Comparison of ENCODE assay signal across 11 cellular contexts in the genomic region with DNA sequence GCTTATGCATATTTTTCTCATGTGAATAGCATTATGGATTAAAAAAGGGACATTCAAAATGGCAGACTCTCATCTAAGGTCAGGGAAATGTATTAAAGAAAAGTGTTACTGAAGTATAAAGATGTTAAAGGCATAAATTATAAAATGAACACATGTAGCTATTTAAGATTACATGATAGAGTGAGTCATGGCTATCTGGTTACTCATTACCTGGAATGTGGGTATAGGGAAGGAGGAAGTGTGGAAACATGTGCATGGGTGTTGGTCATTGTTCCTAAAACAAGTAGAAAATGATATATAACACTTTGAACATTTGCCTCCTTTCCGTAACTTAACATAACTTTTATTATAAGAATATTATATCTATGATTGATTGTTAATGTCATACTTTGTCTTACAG.
DNase-seq lines count a peak whose midpoint lies in the region; ATAC-seq, FAIRE-seq and TF ChIP-seq lines count a peak whose summit lies in the region.
"Had no signal": no experiment of that assay in that cellular context is flagged by ENCODE, and none has a peak within 500 bp of the region (broad histone marks: within the 10 kb centered on the region; RNA-seq: fewer than 3 reads in every experiment).

No MANE protein-coding gene starts in this region.

- TF ChIP-seq CTCF in foreskin fibroblast (IDR thresholded peaks at IDR 0.05; ENCODE audit: low read depth, low read length) (no peak), smooth muscle cell (IDR thresholded peaks at IDR 0.05; ENCODE audit: borderline replicate concordance, insufficient read depth, poor library complexity, severe bottlenecking) (no peak)

- no peaks in the 10 kb centered on the region for H3K9me3 ChIP-seq in smooth muscle cell (replicated peaks; ENCODE audit: low read depth)
- H3K9me3 ChIP-seq: thyroid gland had no signal

- no peak for TF ChIP-seq POLR2A in GM12891 (IDR thresholded peaks at IDR 0.05; ENCODE audit: low read depth, low read length)

- H3K4me1 ChIP-seq in smooth muscle cell (ENCODE audit: low read depth) = peaks cover 2% of the 10 kb centered on the region
- H3K4me1 ChIP-seq: thyroid gland had no signal

- H3K79me2 ChIP-seq in smooth muscle cell (ENCODE audit: low read depth) = peaks cover 92% of the 10 kb centered on the region

- H3K4me3 ChIP-seq in foreskin fibroblast (ENCODE audit: low read depth in 1 of 2, low read length in 2 of 2) = no peak overlapping the region
- H3K4me3 ChIP-seq in smooth muscle cell = no peak overlapping the region
- H3K4me3 ChIP-seq: thyroid gland had no signal

- peak overlapping the region; percentile 14 for H3K27ac ChIP-seq in smooth muscle cell (ENCODE audit: low read depth)
- H3K27ac ChIP-seq: 22Rv1, thyroid gland had no signal

- H3K9ac ChIP-seq in smooth muscle cell (ENCODE audit: low read depth) = no peak overlapping the region

- no peak for FAIRE-seq in GM12891 (lab: Jason Lieb, UNC)

- H4K20me1 ChIP-seq in smooth muscle cell (ENCODE audit: low read depth) = peaks cover 66% of the 10 kb centered on the region

- H2AFZ ChIP-seq in smooth muscle cell (ENCODE audit: low read depth) = no peak overlapping the region

- no peak overlapping the region for H3K4me2 ChIP-seq in smooth muscle cell

- 91% methylated on average over 1 of the region's 1 CpG for WGBS in smooth muscle cell (ENCODE audit: low lambda C conversion rate)

- no peaks in the 10 kb centered on the region for H3K36me3 ChIP-seq in smooth muscle cell (ENCODE audit: low read depth)
- H3K36me3 ChIP-seq: thyroid gland had no signal

- DNase-seq in DMS 273 (lab: John Stamatoyannopoulos, UW; ENCODE audit: unreplicated experiment) = peak; percentile 8
- DNase-seq in DMS 273 treated with DMSO at 0.1 percent for 48 hours (lab: John Stamatoyannopoulos, UW) = no peak
- peak; percentile 9 to 57 for DNase-seq in SW 1271 (lab: John Stamatoyannopoulos, UW)
- DNase-seq in foreskin fibroblast = peak; percentile 82 to 89
- no peak for DNase-seq in smooth muscle cell (lab: John Stamatoyannopoulos, UW; ENCODE audit: unreplicated experiment)
- no peak for DNase-seq in GM12891 (ENCODE audit: insufficient read length, low spot score)
- DNase-seq: NCI-H82, thyroid gland had no signal

- H3F3A ChIP-seq in smooth muscle cell (ENCODE audit: low read depth) = peaks cover 5% of the 10 kb centered on the region

- no peaks in the 10 kb centered on the region for H3K27me3 ChIP-seq in smooth muscle cell (ENCODE audit: low read depth)
- H3K27me3 ChIP-seq: thyroid gland had no signal

- no peak for ATAC-seq in HG03280 (IDR thresholded peaks at IDR 0.05; ENCODE audit: unreplicated experiment)
- no peak for ATAC-seq in GM18519 (IDR thresholded peaks at IDR 0.05; ENCODE audit: low FRiP score, unreplicated experiment)

TF ChIP-seq in GM12891, 5 proteins besides CTCF, POLR2A, EP300 and RAD21:
- TF ChIP-seq SPI1 (IDR thresholded peaks at IDR 0.05; ENCODE audit: low read depth, low read length) (no peak), TAF1 (IDR thresholded peaks at IDR 0.05; ENCODE audit: low read depth, low read length) (no peak), POLR2AphosphoS5 (IDR thresholded peaks at IDR 0.05; ENCODE audit: low read depth, low read length) (no peak), POU2F2 (IDR thresholded peaks at IDR 0.05; ENCODE audit: low read depth, low read length) (no peak), PAX5 (IDR thresholded peaks at IDR 0.05; ENCODE audit: insufficient read depth, low read length, severe bottlenecking) (no peak)

Comparison
In these comparisons a context has a peak if more than half of its experiments do, and no peak if none do; other contexts are left out.
1. DNase-seq: peak in DMS 273 (single experiment), SW 1271 (2 of 2) and foreskin fibroblast (2 of 2); none in DMS 273 treated with DMSO at 0.1 percent for 48 hours (single experiment), smooth muscle cell (single experiment) and GM12891 (single experiment).